ENCODE assay signal across 9 cellular contexts in genomic region chr6:45419574-45420082, GRCh38. TPM values are rescaled to one million over a fixed set of nuclear protein-coding genes. Genes with fewer than 3 reads are reported as not detected.
DNase-seq lines count a peak whose midpoint lies in the region; ATAC-seq and FAIRE-seq lines count a peak whose summit lies in the region.
"Had no signal": no experiment of that assay in that cellular context is flagged by ENCODE, and none has a peak within 500 bp of the region (broad histone marks: within the 10 kb centered on the region; RNA-seq: fewer than 3 reads in every experiment).

No MANE protein-coding gene starts in this region.

- no peak for FAIRE-seq in frontal cortex (lab: Jason Lieb, UNC)

- DNase-seq in EH (ENCODE audit: low read depth) (peak; percentile 41), NCI-H1694 treated with DMSO at 0.1 percent for 48 hours (lab: John Stamatoyannopoulos, UW) (peak; percentile 15), AG20443 (ENCODE audit: low spot score) (no peak), frontal cortex (ENCODE audit: low spot score in 2 of 2) (no peak)
- DNase-seq in activated CD4-positive, alpha-beta T cell treated with anti-CD3 and anti-CD28 coated beads, Interleukin-2, amount 50 U/mL, for 24 hours (ENCODE audit: low read depth in 1 of 2, low spot score in 1 of 2): peak; percentile 46 to 57
- DNase-seq in effector memory CD8-positive, alpha-beta T cell: peak; percentile 40 to 44 (median 43)

- no peaks in the 10 kb centered on the region for H3K9me3 Mint-ChIP-seq in effector memory CD8-positive, alpha-beta T cell
- no peaks in the 10 kb centered on the region for H3K9me3 Mint-ChIP-seq in stimulated activated memory B cell treated with anti-CD40 and anti-IgM and Interleukin-4, amounts not matched to agents 10 μg/mL and 1 μg/mL and 100 μg/mL, for 72 hours

- peaks cover 24 to 40% of the 10 kb centered on the region in 2 donors for H3K4me1 Mint-ChIP-seq in effector memory CD8-positive, alpha-beta T cell (ENCODE audit: low read depth in 2 of 2)
- H3K4me1 Mint-ChIP-seq in stimulated activated memory B cell treated with anti-CD40 and anti-IgM and Interleukin-4, amounts not matched to agents 10 μg/mL and 1 μg/mL and 100 μg/mL, for 72 hours: peaks cover 67% of the 10 kb centered on the region

- peaks cover 31% of the 10 kb centered on the region for H3K27me3 ChIP-seq in mononuclear cell (ENCODE audit: insufficient read depth, low read length)

- H3K4me3 Mint-ChIP-seq in effector memory CD8-positive, alpha-beta T cell: peak overlapping the region; percentile 98 to 100
- H3K4me3 Mint-ChIP-seq in stimulated activated memory B cell treated with anti-CD40 and anti-IgM and Interleukin-4, amounts not matched to agents 10 μg/mL and 1 μg/mL and 100 μg/mL, for 72 hours: peak overlapping the region; percentile 77

- ATAC-seq in effector memory CD8-positive, alpha-beta T cell (replicated peaks): peak; percentile 11
- peak; percentile 40 for ATAC-seq in stimulated activated memory B cell treated with anti-CD40 and anti-IgM and Interleukin-4, amounts not matched to agents 10 μg/mL and 1 μg/mL and 100 μg/mL, for 72 hours

- H3K4me3 ChIP-seq in mononuclear cell (ENCODE audit: low read length): peak overlapping the region; percentile 79
- H3K4me3 ChIP-seq: SK-N-MC had no signal

- H3K27ac Mint-ChIP-seq in effector memory CD8-positive, alpha-beta T cell: peak overlapping the region in 1 of 2 donors; percentile 98
- H3K27ac Mint-ChIP-seq in stimulated activated memory B cell treated with anti-CD40 and anti-IgM and Interleukin-4, amounts not matched to agents 10 μg/mL and 1 μg/mL and 100 μg/mL, for 72 hours: peak overlapping the region; percentile 44

- H3K9me3 ChIP-seq in mononuclear cell (ENCODE audit: low read depth, low read length): no peaks in the 10 kb centered on the region

- peaks cover 25 to 26% of the 10 kb centered on the region in 2 donors for H3K27me3 Mint-ChIP-seq in effector memory CD8-positive, alpha-beta T cell
- peaks cover 79% of the 10 kb centered on the region for H3K27me3 Mint-ChIP-seq in stimulated activated memory B cell treated with anti-CD40 and anti-IgM and Interleukin-4, amounts not matched to agents 10 μg/mL and 1 μg/mL and 100 μg/mL, for 72 hours

- peaks cover 42% of the 10 kb centered on the region for H3K36me3 Mint-ChIP-seq in effector memory CD8-positive, alpha-beta T cell (ENCODE audit: insufficient read depth)
- no peaks in the 10 kb centered on the region for H3K36me3 Mint-ChIP-seq in stimulated activated memory B cell treated with anti-CD40 and anti-IgM and Interleukin-4, amounts not matched to agents 10 μg/mL and 1 μg/mL and 100 μg/mL, for 72 hours

- peaks cover 47% of the 10 kb centered on the region for H3K4me1 ChIP-seq in mononuclear cell (ENCODE audit: insufficient read depth, low read length)

RNA-seq across cellular contexts. Expression of gene SUPT3H, which starts 41.9 kb away (rescaled TPM):
- total RNA-seq in mononuclear cell: 7.1 TPM
- 63.6 TPM for total RNA-seq in frontal cortex

Comparison
In these comparisons a context has a peak if more than half of its experiments do, and no peak if none do; other contexts are left out.
1. DNase-seq: peak in EH (single experiment), NCI-H1694 treated with DMSO at 0.1 percent for 48 hours (single experiment), activated CD4-positive, alpha-beta T cell treated with anti-CD3 and anti-CD28 coated beads, Interleukin-2, amount 50 U/mL, for 24 hours (2 of 2) and effector memory CD8-positive, alpha-beta T cell (3 of 3); none in AG20443 (single experiment) and frontal cortex (0 of 2).